In the genomic region with DNA sequence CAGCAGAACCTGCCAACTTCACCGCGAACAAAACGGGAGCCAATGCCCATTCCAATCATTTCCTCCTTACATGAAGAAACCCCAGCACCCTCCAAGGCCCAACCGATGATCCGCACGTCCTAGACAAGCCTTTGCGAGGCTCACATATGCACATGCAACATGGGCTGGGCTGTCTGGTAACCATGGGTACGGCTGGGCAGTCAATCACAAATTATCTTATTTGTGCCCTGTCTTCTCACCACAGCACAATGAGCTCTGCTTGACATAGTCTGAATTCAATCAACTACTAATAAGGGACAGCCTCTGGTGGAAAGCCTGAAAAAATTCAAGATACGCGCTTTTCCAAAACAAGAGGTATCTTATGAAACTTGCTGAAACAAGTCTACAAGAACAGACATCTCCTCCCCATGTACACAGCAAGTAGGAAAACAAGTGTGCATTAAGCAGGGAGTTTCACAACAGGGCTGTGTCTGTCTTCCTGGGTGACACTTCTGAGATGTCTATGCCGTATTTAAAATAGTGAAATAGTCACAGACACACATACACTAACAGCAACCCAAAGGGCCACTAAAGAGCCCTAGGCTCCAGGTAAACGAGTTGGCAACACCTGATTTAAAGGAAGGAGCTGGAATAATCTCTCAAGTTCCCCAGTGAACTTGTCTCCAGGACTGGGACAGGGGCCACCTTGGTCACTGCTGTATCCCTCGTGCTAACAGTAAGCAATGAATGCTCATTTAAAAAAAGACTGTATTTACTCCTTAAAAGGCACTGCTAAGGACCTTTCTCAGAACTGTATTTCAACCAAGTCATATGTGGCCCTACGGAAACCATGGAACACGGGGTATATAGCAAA, we compare ENCODE assay signal across 8 cellular contexts. TPM values are rescaled to one million over a fixed set of nuclear protein-coding genes. Genes with fewer than 3 reads are reported as not detected.
DNase-seq lines count a peak whose midpoint lies in the region; ATAC-seq, FAIRE-seq and TF ChIP-seq lines count a peak whose summit lies in the region.

No MANE protein-coding gene starts in this region.

- no peaks in the 10 kb centered on the region for H3K79me1 ChIP-seq in mesenchymal stem cell (replicated peaks; ENCODE audit: low read length, poor library complexity, severe bottlenecking)

- DNase-seq in NCI-H1417 (lab: John Stamatoyannopoulos, UW) (peak in 2 of 3 experiments; percentile 23 to 47), NCI-H1417 treated with DMSO at 0.1 percent for 48 hours (lab: John Stamatoyannopoulos, UW) (no peak), OCI-LY7 (ENCODE audit: low spot score) (no peak), mesenchymal stem cell (peak; percentile 65), urothelium cell line (ENCODE audit: low spot score) (no peak)
- peak in 1 of 2 donors; percentile 21 for DNase-seq in central memory CD8-positive, alpha-beta T cell (ENCODE audit: low spot score in 2 of 2)

- no peak for FAIRE-seq in urothelium cell line (lab: Jason Lieb, UNC)

- peak overlapping the region; percentile 84 for H3K4me3 Mint-ChIP-seq in central memory CD8-positive, alpha-beta T cell

- H3K4me1 ChIP-seq in OCI-LY7 (ENCODE audit: insufficient read depth, low read length, poor library complexity, severe bottlenecking) (peaks cover 83% of the 10 kb centered on the region), mesenchymal stem cell (ENCODE audit: control insufficient read depth, insufficient read depth, low read depth, low read length) (peaks cover 32% of the 10 kb centered on the region)

- peak overlapping the region; percentile 89 for H3K27ac ChIP-seq in OCI-LY7 (ENCODE audit: low read depth, low read length, poor library complexity, severe bottlenecking)
- peak overlapping the region; percentile 78 for H3K27ac ChIP-seq in mesenchymal stem cell (ENCODE audit: low read length, poor library complexity, severe bottlenecking)

- no peaks in the 10 kb centered on the region for H3K27me3 Mint-ChIP-seq in central memory CD8-positive, alpha-beta T cell

- 42% methylated on average over 15 of the region's 15 CpGs for WGBS in mesenchymal stem cell

- no peaks in the 10 kb centered on the region for H3K9me3 ChIP-seq in OCI-LY7 (ENCODE audit: low read length)
- H3K9me3 ChIP-seq in mesenchymal stem cell (ENCODE audit: control insufficient read depth, low read length): no peaks in the 10 kb centered on the region

- H3K36me3 Mint-ChIP-seq in central memory CD8-positive, alpha-beta T cell (ENCODE audit: insufficient read depth): peaks cover 28% of the 10 kb centered on the region

- H3K36me3 ChIP-seq in OCI-LY7 (ENCODE audit: insufficient read depth, low read length): peaks cover 15% of the 10 kb centered on the region; the same call in 1 of the 2 replicates
- no peaks in the 10 kb centered on the region for H3K36me3 ChIP-seq in mesenchymal stem cell (ENCODE audit: control insufficient read depth in 1 of 2, insufficient read depth in 2 of 2, low read depth in 1 of 2, low read length in 2 of 2)

- H3K79me2 ChIP-seq in OCI-LY7 (ENCODE audit: insufficient read depth, low read depth, low read length): peaks cover 92% of the 10 kb centered on the region

- H3K9me3 Mint-ChIP-seq in central memory CD8-positive, alpha-beta T cell: no peaks in the 10 kb centered on the region

- H2BK12ac ChIP-seq in mesenchymal stem cell (ENCODE audit: low read length in 2 of 2): peak overlapping the region in 1 of 2 experiments; percentile 19

- CTCF ChIA-PET in OCI-LY7 (lab: Charles Lee; ENCODE audit: unreplicated experiment): no interaction called here

- TF ChIP-seq CTCF in OCI-LY7 (conservative IDR thresholded peaks at IDR 0.05; ENCODE audit: low read length): no peak

- BruUV-seq in OCI-LY7 (replicated peaks; lab: Mats Ljungman, UMichigan): no TSS peak

- H3K4me1 Mint-ChIP-seq in central memory CD8-positive, alpha-beta T cell: peaks cover 74% of the 10 kb centered on the region

- H2AK5ac ChIP-seq in mesenchymal stem cell (ENCODE audit: low read length, severe bottlenecking): peak overlapping the region; percentile 64

- H4K20me1 ChIP-seq in OCI-LY7 (ENCODE audit: insufficient read depth, low read length): peaks cover 40% of the 10 kb centered on the region

- H2AFZ ChIP-seq in OCI-LY7 (ENCODE audit: low read length): no peak overlapping the region
- H2AFZ ChIP-seq in mesenchymal stem cell (ENCODE audit: low read depth, low read length): no peak overlapping the region

- H2BK5ac ChIP-seq in mesenchymal stem cell (ENCODE audit: low read depth, low read length, poor library complexity, severe bottlenecking): peak overlapping the region; percentile 48

- no peak overlapping the region for H2BK120ac ChIP-seq in mesenchymal stem cell (ENCODE audit: low read depth, low read length)

- peak overlapping the region; percentile 98 for H3K4me2 ChIP-seq in OCI-LY7 (ENCODE audit: low read length)
- H3K4me2 ChIP-seq in mesenchymal stem cell (ENCODE audit: low read length, poor library complexity, severe bottlenecking): peak overlapping the region; percentile 83

- H3K18ac ChIP-seq in mesenchymal stem cell (ENCODE audit: low read depth in 1 of 2, low read length in 2 of 2): peak overlapping the region in 1 of 2 experiments; percentile 22

- peak overlapping the region in 1 of 2 experiments; percentile 43 for H3K23ac ChIP-seq in mesenchymal stem cell (ENCODE audit: low read length in 2 of 2)

- peak overlapping the region in 1 of 2 experiments; percentile 70 for H3K4ac ChIP-seq in mesenchymal stem cell (ENCODE audit: low read depth in 1 of 2, low read length in 2 of 2)

- H3K27me3 ChIP-seq in mesenchymal stem cell (ENCODE audit: control insufficient read depth in 1 of 2, insufficient read depth in 1 of 2, low read length in 2 of 2): no peaks in the 10 kb centered on the region

- H3K9me2 ChIP-seq in OCI-LY7 (ENCODE audit: insufficient read depth, low read length): no peaks in the 10 kb centered on the region

- peak overlapping the region; percentile 9 for H4K91ac ChIP-seq in mesenchymal stem cell (ENCODE audit: low read length)

- H3K27ac Mint-ChIP-seq in central memory CD8-positive, alpha-beta T cell (ENCODE audit: low read depth): peak overlapping the region; percentile 93

- H3K4me3 ChIP-seq in OCI-LY7 (ENCODE audit: low read depth, low read length, poor library complexity, severe bottlenecking) (peak overlapping the region; percentile 92), mesenchymal stem cell (ENCODE audit: insufficient read depth in 1 of 2, low read depth in 1 of 2, low read length in 2 of 2) (peak overlapping the region in 1 of 2 experiments; percentile 95)

- H3K14ac ChIP-seq in mesenchymal stem cell (ENCODE audit: low read length in 2 of 2): peak overlapping the region in 1 of 2 experiments; percentile 74

- H4K8ac ChIP-seq in mesenchymal stem cell (ENCODE audit: low read length): no peak overlapping the region

- H2BK15ac ChIP-seq in mesenchymal stem cell (ENCODE audit: low read depth, poor library complexity, severe bottlenecking): no peak overlapping the region

- POLR2A ChIA-PET in OCI-LY7 (lab: Charles Lee): interaction anchor here (1.4 kb wide), 1 partner anchor 12 kb away, joined by 3 read pairs; no protein-coding TSS in a partner anchor

- no peak for ATAC-seq in central memory CD8-positive, alpha-beta T cell (replicated peaks; ENCODE audit: extremely low read depth, poor library complexity, severe bottlenecking)
- ATAC-seq in HG03442 (IDR thresholded peaks at IDR 0.05; ENCODE audit: unreplicated experiment) (no peak), HG03025 (IDR thresholded peaks at IDR 0.05; ENCODE audit: low FRiP score, unreplicated experiment) (no peak)

- intact Hi-C loops in OCI-LY7 (cut with micrococcal nuclease; ENCODE audit: unreplicated experiment): no loop called here

- H3K9ac ChIP-seq in mesenchymal stem cell (ENCODE audit: low read length): peak overlapping the region; percentile 99

RNA-seq across cellular contexts. Expression of a gene that starts 1.5 kb away (rescaled TPM):
- 65.1 and 69.2 TPM in 2 replicates for total RNA-seq in OCI-LY7 (2014; rRNA removed; shearing (Covaris generic))
- 70.6 and 79.0 TPM in 2 replicates for total RNA-seq in OCI-LY7 (2022)
- polyA plus RNA-seq in mesenchymal stem cell (2013, experiment 1 of 2): 19.5 TPM
- 18.9 TPM for polyA plus RNA-seq in mesenchymal stem cell (2013, experiment 2 of 2)

RNA-seq across cellular contexts. Expression of a gene that starts 13.2 kb away (rescaled TPM):
- 28.7 and 29.2 TPM in 2 replicates for total RNA-seq in OCI-LY7 (2014; rRNA removed; shearing (Covaris generic))
- 46.1 and 47.7 TPM in 2 replicates for total RNA-seq in OCI-LY7 (2022)
- polyA plus RNA-seq in mesenchymal stem cell (2013, experiment 1 of 2): 18.0 TPM
- 18.3 TPM for polyA plus RNA-seq in mesenchymal stem cell (2013, experiment 2 of 2)

RNA-seq across cellular contexts. Expression of a gene that starts 27.7 kb away (rescaled TPM):
- total RNA-seq in OCI-LY7 (2014; rRNA removed; shearing (Covaris generic)): 1.7 and 2.0 TPM in 2 replicates
- total RNA-seq in OCI-LY7 (2022): 8.1 and 13.2 TPM in 2 replicates
- 14.8 TPM for polyA plus RNA-seq in mesenchymal stem cell (2013, experiment 1 of 2)
- polyA plus RNA-seq in mesenchymal stem cell (2013, experiment 2 of 2): 13.7 TPM

Comparison
In these comparisons a context has a peak if more than half of its experiments do, and no peak if none do; other contexts are left out.
1. DNase-seq: peak in NCI-H1417 (2 of 3) and mesenchymal stem cell (single experiment); none in NCI-H1417 treated with DMSO at 0.1 percent for 48 hours (single experiment), OCI-LY7 (single experiment) and urothelium cell line (single experiment).